Comparison of ENCODE assay signal across 19 cellular contexts in the genomic region with DNA sequence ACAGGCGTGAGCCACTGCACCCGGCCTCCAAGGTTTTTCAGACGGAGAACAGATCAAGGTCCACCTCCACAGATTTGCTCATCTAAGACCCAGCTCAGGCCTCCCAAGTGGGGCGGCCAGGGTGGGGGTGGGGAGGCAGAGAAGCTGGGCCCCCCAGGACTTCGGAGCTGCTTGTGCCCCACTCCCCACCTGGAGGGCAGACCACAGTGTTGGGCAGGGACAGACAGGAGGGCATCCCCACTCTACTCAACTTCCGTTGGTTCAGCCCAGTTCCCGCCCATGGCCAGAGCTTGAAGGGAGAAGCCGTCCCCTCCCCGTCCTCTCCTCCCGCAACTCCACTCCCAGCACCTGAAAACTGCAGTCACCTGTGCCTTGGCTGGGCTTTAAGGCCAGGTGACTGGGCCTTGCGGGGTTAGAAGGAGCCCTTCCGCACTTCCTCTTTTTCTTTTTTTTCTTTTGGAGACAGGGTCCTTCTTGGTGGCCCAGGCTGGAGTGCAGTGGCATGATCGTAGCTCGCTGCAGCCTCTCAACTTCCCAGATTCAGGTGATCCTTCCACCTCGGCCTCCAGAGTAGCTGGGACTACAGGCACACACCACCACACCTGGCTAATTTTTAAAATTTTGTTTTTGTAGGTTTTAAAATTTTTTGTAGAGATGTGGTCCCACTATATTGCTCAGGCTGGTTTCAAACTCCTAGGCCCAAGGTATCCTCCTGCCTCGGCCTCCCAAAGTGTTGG. TPM values are rescaled to one million over a fixed set of nuclear protein-coding genes. Genes with fewer than 3 reads are reported as not detected.
DNase-seq lines count a peak whose midpoint lies in the region; ATAC-seq, FAIRE-seq and TF ChIP-seq lines count a peak whose summit lies in the region.
"Had no signal": no experiment of that assay in that cellular context is flagged by ENCODE, and none has a peak within 500 bp of the region (broad histone marks: within the 10 kb centered on the region; RNA-seq: fewer than 3 reads in every experiment).

No MANE protein-coding gene starts in this region.

- no peak for FAIRE-seq in bronchial epithelial cell (lab: Jason Lieb, UNC)

- CTCF ChIA-PET in Caco-2 (lab: Charles Lee), result interaction anchor here (0.7 to 2.3 kb wide), 3 partner anchors 18 to 34 kb away, joined by 3 to 8 read pairs (median 5); no protein-coding TSS in a partner anchor
- CTCF ChIA-PET in CD4-positive, alpha-beta T cell (lab: Charles Lee), result no interaction called here

- peak overlapping the region; percentile 86 for H3K9ac ChIP-seq in mucosa of stomach (ENCODE audit: low read length)

- no peaks in the 10 kb centered on the region for H3K4me1 Mint-ChIP-seq in Caco-2 (ENCODE audit: low read depth, unreplicated experiment)
- H3K4me1 Mint-ChIP-seq in CD4-positive, alpha-beta T cell (ENCODE audit: low read depth), result no peaks in the 10 kb centered on the region
- H3K4me1 Mint-ChIP-seq: activated B cell treated with CpG ODN at 0.5 μM for 24 hours, B cell, neural crest cell had no signal

- TF ChIP-seq RAD21 in Ishikawa (IDR thresholded peaks at IDR 0.05; ENCODE audit: low read depth), result no peak

- H3K4me1 ChIP-seq in Caco-2 (peaks cover 10% of the 10 kb centered on the region; the same call in 1 of the 2 replicates), mucosa of stomach (ENCODE audit: control insufficient read depth, insufficient read depth, low read length) (peaks cover 12% of the 10 kb centered on the region)

- no peaks in the 10 kb centered on the region for H3K9me3 ChIP-seq in Caco-2
- no peaks in the 10 kb centered on the region for H3K9me3 ChIP-seq in mucosa of stomach (ENCODE audit: control insufficient read depth, low read length)
- no peaks in the 10 kb centered on the region for H3K9me3 ChIP-seq in CD4-positive, alpha-beta T cell (ENCODE audit: control insufficient read depth, low read length)
- H3K9me3 ChIP-seq: upper lobe of right lung had no signal

- H3K4me3 Mint-ChIP-seq in Caco-2 (ENCODE audit: unreplicated experiment), result peak overlapping the region; percentile 70
- no peak overlapping the region for H3K4me3 Mint-ChIP-seq in CD4-positive, alpha-beta T cell
- H3K4me3 Mint-ChIP-seq: activated B cell treated with CpG ODN at 0.5 μM for 24 hours, B cell, neural crest cell had no signal

- intact Hi-C loops in Caco-2 (cut with micrococcal nuclease; ENCODE audit: unreplicated experiment) (loop anchor here (2.0 to 5.0 kb wide), 2 partner anchors 15 to 35 kb away; partner anchors contain the start of gene MAP2K7), left cardiac atrium (cut with DNase I) (no loop called here)
- intact Hi-C loops in CD4-positive, alpha-beta T cell (cut with DNase I, micrococcal nuclease), result no loop called here

- H3K36me3 ChIP-seq in Caco-2 (ENCODE audit: control insufficient read depth, insufficient read depth, low read length) (no peaks in the 10 kb centered on the region), bronchial epithelial cell (ENCODE audit: control insufficient read depth, insufficient read depth, low read length) (no peaks in the 10 kb centered on the region), mucosa of stomach (ENCODE audit: control insufficient read depth, insufficient read depth, low read length) (no peaks in the 10 kb centered on the region)
- H3K36me3 ChIP-seq: upper lobe of right lung had no signal

- no peaks in the 10 kb centered on the region for H3K9me3 Mint-ChIP-seq in Caco-2 (ENCODE audit: unreplicated experiment)
- no peaks in the 10 kb centered on the region for H3K9me3 Mint-ChIP-seq in CD4-positive, alpha-beta T cell
- H3K9me3 Mint-ChIP-seq: activated B cell treated with CpG ODN at 0.5 μM for 24 hours, neural crest cell had no signal

- ATAC-seq in CD4-positive, alpha-beta T cell (ENCODE audit: poor library complexity), result no peak
- no peak for ATAC-seq in left cardiac atrium
- ATAC-seq: SK-N-SH treated with all-trans-retinoic acid at 6 μM for 48 hours had no signal

- H3K27me3 Mint-ChIP-seq in Caco-2 (ENCODE audit: insufficient read depth, unreplicated experiment), result no peaks in the 10 kb centered on the region
- H3K27me3 Mint-ChIP-seq in CD4-positive, alpha-beta T cell, result peaks cover 14% of the 10 kb centered on the region

- no peak for TF ChIP-seq CTCF in Caco-2 (IDR thresholded peaks at IDR 0.05; ENCODE audit: insufficient read depth in 1 of 2, low read depth in 1 of 2, low read length in 1 of 2, severe bottlenecking in 1 of 2, unreplicated experiment in 1 of 2)
- no peak for TF ChIP-seq CTCF in bronchial epithelial cell (IDR thresholded peaks at IDR 0.05; ENCODE audit: insufficient read depth, low read length, severe bottlenecking)
- no peak for TF ChIP-seq CTCF in CD4-positive, alpha-beta T cell (IDR thresholded peaks at IDR 0.05)

- no TSS peak for BruUV-seq in Caco-2 (replicated peaks; lab: Mats Ljungman, UMichigan)

- no peaks in the 10 kb centered on the region for H3K36me3 Mint-ChIP-seq in Caco-2 (ENCODE audit: insufficient read depth, unreplicated experiment)
- H3K36me3 Mint-ChIP-seq in CD4-positive, alpha-beta T cell (ENCODE audit: low read depth), result no peaks in the 10 kb centered on the region

- DNase-seq in Caco-2 (no peak), bronchial epithelial cell (ENCODE audit: low read depth) (no peak), NCI-H1694 treated with DMSO at 0.1 percent for 48 hours (lab: John Stamatoyannopoulos, UW) (no peak), left cardiac atrium (no peak)
- DNase-seq in CD4-positive, alpha-beta T cell, result no peak
- no peak for DNase-seq in activated CD4-positive, alpha-beta T cell treated with anti-CD3 and anti-CD28 coated beads, Interleukin-2, amount 50 U/mL, for 1 hour
- DNase-seq: activated B cell treated with CpG ODN at 0.5 μM for 24 hours, activated gamma-delta T cell treated with Interleukin-2 at 50 U/mL for 16 hours, NCI-H1105 treated with DMSO at 0.1 percent for 48 hours, NCI-H345 had no signal

- no peak overlapping the region for H3K27ac Mint-ChIP-seq in Caco-2 (ENCODE audit: unreplicated experiment)
- no peak overlapping the region for H3K27ac Mint-ChIP-seq in CD4-positive, alpha-beta T cell
- H3K27ac Mint-ChIP-seq: activated B cell treated with CpG ODN at 0.5 μM for 24 hours, B cell had no signal

- TF ChIP-seq EP300 in Ishikawa (IDR thresholded peaks at IDR 0.05; ENCODE audit: borderline replicate concordance), result no peak

- POLR2A ChIA-PET in Caco-2 (lab: Charles Lee), result interaction anchor here (0.6 to 2.3 kb wide), 4 partner anchors 16 to 56 kb away, joined by 6 to 12 read pairs (median 8); partner anchors contain the start of genes MAP2K7 and TIMM44
- POLR2A ChIA-PET in CD4-positive, alpha-beta T cell (lab: Charles Lee), result no interaction called here

- no peak overlapping the region for H3K27ac ChIP-seq in CD4-positive, alpha-beta T cell (ENCODE audit: low read depth, low read length)

- H3K27me3 ChIP-seq in Caco-2 (replicated peaks; ENCODE audit: control insufficient read depth, insufficient read depth, low read length) (no peaks in the 10 kb centered on the region), bronchial epithelial cell (ENCODE audit: control insufficient read depth, insufficient read depth, low read length) (no peaks in the 10 kb centered on the region), mucosa of stomach (ENCODE audit: control insufficient read depth, insufficient read depth, low read length) (peaks cover 3% of the 10 kb centered on the region)
- H3K27me3 ChIP-seq in CD4-positive, alpha-beta T cell (ENCODE audit: control insufficient read depth, insufficient read depth, low read length), result peaks cover 16% of the 10 kb centered on the region

- H3K4me3 ChIP-seq in Caco-2 (ENCODE audit: low read depth, low read length), result no peak overlapping the region
- peak overlapping the region; percentile 82 for H3K4me3 ChIP-seq in bronchial epithelial cell (ENCODE audit: low read depth, low read length)
- H3K4me3 ChIP-seq in mucosa of stomach (ENCODE audit: low read length), result no peak overlapping the region

TF ChIP-seq in Ishikawa, 13 proteins besides CTCF, POLR2A, EP300 and RAD21:
- no peak for TF ChIP-seq EGR1 (IDR thresholded peaks at IDR 0.05)
- TF ChIP-seq TCF12 (IDR thresholded peaks at IDR 0.05; ENCODE audit: low read depth), result 0 out of 2 replicates have a peak, but pooled peaks have one; percentile 4

RNA-seq across cellular contexts. Expression of gene LRRC8E, which starts 0.7 kb away (rescaled TPM):
- total RNA-seq in Caco-2 (2022) (6.5 and 6.7 TPM in 2 replicates), bronchial epithelial cell (7.6 and 13.2 TPM in 2 replicates), left cardiac atrium (1 to 10 TPM in 1 of 2 donors, under 1 TPM in 1; 0.88 to 1.7 TPM)
- not detected for total RNA-seq in CD4-positive, alpha-beta T cell
- total RNA-seq: activated B cell treated with CpG ODN at 0.5 μM for 24 hours, B cell, OCI-LY7 had no signal

RNA-seq across cellular contexts. Expression of gene PRR36, which starts 13.4 kb away (rescaled TPM):
- total RNA-seq in Caco-2 (2022) (3.7 and 4.4 TPM in 2 replicates), bronchial epithelial cell (0.13 TPM in 1 of 2 replicates, not detected in the other), left cardiac atrium (under 1 TPM; 0.10 to 0.24 TPM)
- total RNA-seq in CD4-positive, alpha-beta T cell, result under 1 TPM; 0.25 to 0.30 TPM
- total RNA-seq: activated B cell treated with CpG ODN at 0.5 μM for 24 hours, B cell, lung microvascular endothelial cell had no signal

RNA-seq across cellular contexts. Expression of gene MAP2K7, which starts 16.1 kb away (rescaled TPM):
- total RNA-seq in Caco-2 (2022), result 37.4 and 42.6 TPM in 2 replicates
- total RNA-seq in bronchial epithelial cell, result 10.0 and 11.9 TPM in 2 replicates
- total RNA-seq in CD4-positive, alpha-beta T cell, result 10 to 100 TPM; 81.7 to 82.3 TPM
- 10 to 100 TPM; 24.3 to 25.8 TPM for total RNA-seq in left cardiac atrium

RNA-seq across cellular contexts. Expression of gene TGFBR3L, which starts 27.1 kb away (rescaled TPM):
- total RNA-seq in Caco-2 (2022) (9.8 and 10.8 TPM in 2 replicates), bronchial epithelial cell (1.8 and 1.9 TPM in 2 replicates), left cardiac atrium (10 to 100 TPM in 1 of 2 donors, 1 to 10 TPM in 1; 9.7 to 13.6 TPM)
- 1 to 10 TPM; 1.1 to 1.2 TPM for total RNA-seq in CD4-positive, alpha-beta T cell
- total RNA-seq: activated B cell treated with CpG ODN at 0.5 μM for 24 hours, lung microvascular endothelial cell, sciatic nerve had no signal

RNA-seq across cellular contexts. Expression of gene SNAPC2, which starts 32.6 kb away (rescaled TPM):
- total RNA-seq in Caco-2 (2022), result 8.8 and 10.4 TPM in 2 replicates
- total RNA-seq in bronchial epithelial cell, result 13.4 and 15.9 TPM in 2 replicates
- total RNA-seq in CD4-positive, alpha-beta T cell, result 10 to 100 TPM in 1 of 2 experiments, 1 to 10 TPM in 1; 9.9 to 10.9 TPM
- total RNA-seq in left cardiac atrium, result 10 to 100 TPM in 1 of 2 donors, 1 to 10 TPM in 1; 9.6 to 13.9 TPM
